In the genomic region with DNA sequence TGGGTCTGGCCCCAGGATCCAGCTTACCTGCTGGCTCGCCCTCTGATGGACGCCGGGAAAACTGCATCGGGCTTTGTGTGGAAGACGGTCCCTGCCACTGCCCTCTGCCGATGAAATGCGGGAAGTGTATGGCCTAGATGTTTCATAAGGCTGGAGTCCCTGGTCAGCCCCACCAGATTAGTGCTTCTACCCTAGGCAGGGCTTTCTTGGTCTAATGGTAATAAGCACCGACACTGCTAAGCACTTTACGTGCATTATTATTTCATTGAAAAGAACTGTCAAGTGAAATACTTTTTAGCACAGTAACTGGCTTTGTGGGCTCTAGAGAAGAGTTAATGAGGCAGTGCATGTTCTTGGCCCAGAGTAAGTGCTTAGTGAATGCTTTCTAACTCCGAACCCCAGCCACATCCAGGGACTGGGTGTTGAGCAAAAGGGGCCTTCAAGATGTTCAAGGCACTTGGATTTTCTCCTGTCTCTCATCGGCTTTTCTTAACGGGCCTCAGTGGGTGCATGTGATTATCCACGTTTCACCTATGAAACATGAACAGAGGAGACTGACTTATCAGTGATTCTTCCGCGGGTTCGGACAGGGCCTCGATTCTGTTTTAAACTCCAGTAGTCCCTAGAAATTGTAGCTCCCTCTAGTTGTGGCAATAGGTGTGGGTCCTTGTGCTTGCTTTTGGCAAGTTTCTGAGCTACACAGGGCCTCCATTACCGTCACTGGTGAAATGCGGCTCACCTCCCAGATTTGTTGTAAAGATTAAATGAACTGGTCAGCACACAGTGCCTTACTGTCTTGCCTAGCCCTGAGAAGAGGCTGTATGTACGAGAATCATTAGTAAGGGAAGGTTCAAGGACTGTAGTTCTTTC, we compare ENCODE assay signal across 8 cellular contexts. TPM values are rescaled to one million over a fixed set of nuclear protein-coding genes. Genes with fewer than 3 reads are reported as not detected.
A peak's percentile ranks its signal among the peaks of the same experiment; 100 is the strongest.
DNase-seq lines count a peak whose midpoint lies in the region; ATAC-seq and TF ChIP-seq lines count a peak whose summit lies in the region.

No MANE protein-coding gene starts in this region.

- no peak overlapping the region for H3K4me3 ChIP-seq in left ventricle myocardium inferior
- H3K4me3 ChIP-seq in aorta (ENCODE audit: low read length in 2 of 2) = no peak overlapping the region

- H3K36me3 ChIP-seq in left ventricle myocardium inferior = peaks cover 13% of the 10 kb centered on the region
- H3K36me3 ChIP-seq in aorta (ENCODE audit: control insufficient read depth in 1 of 2, insufficient read depth in 2 of 2, low read length in 1 of 2) = no peaks in the 10 kb centered on the region

- H3K9me3 ChIP-seq in left ventricle myocardium inferior (replicated peaks) (no peaks in the 10 kb centered on the region), aorta (ENCODE audit: control insufficient read depth, low read length) (no peaks in the 10 kb centered on the region)

- TF ChIP-seq CTCF in GM12801 (IDR thresholded peaks at IDR 0.05; ENCODE audit: extremely low read depth, insufficient read length) (peak; percentile 99), left ventricle myocardium inferior (IDR thresholded peaks at IDR 0.05; ENCODE audit: borderline replicate concordance) (peak; percentile 100)

- peaks cover 36% of the 10 kb centered on the region for H3K4me1 ChIP-seq in left ventricle myocardium inferior
- H3K4me1 ChIP-seq in aorta (ENCODE audit: control insufficient read depth in 1 of 2, insufficient read depth in 2 of 2, low read length in 2 of 2) = no peaks in the 10 kb centered on the region

- no peaks in the 10 kb centered on the region for H3K27me3 ChIP-seq in left ventricle myocardium inferior (ENCODE audit: low read depth)
- no peaks in the 10 kb centered on the region for H3K27me3 ChIP-seq in aorta (ENCODE audit: control insufficient read depth in 1 of 2, insufficient read depth in 2 of 2, low read length in 1 of 2)

- H3K27ac ChIP-seq in left ventricle myocardium inferior (replicated peaks) (peak overlapping the region; percentile 4), aorta (ENCODE audit: low read depth in 1 of 2, low read length in 2 of 2) (no peak overlapping the region)

- intact Hi-C loops in left ventricle myocardium inferior (cut with micrococcal nuclease) (no loop called here), aorta (cut with DNase I) (loop anchor here in 1 of 2 donors (1.0 to 2.0 kb wide), 2 partner anchors 24 to 60 kb away; partner anchors contain the start of gene TLCD1)

- DNase-seq in NCI-H187 treated with DMSO at 0.1 percent for 48 hours (lab: John Stamatoyannopoulos, UW) (peak; percentile 55), T-helper 2 cell (peak; percentile 72 to 85 (median 83)), amniotic epithelial cell (ENCODE audit: low read depth) (peak; percentile 87), left ventricle myocardium inferior (peak; percentile 92), putamen (ENCODE audit: low spot score) (peak; percentile 90), aorta (peak; percentile 95 to 97)

- 33 to 34% methylated on average over 20 of the region's 20 CpGs for WGBS in aorta, 2 donors

- peak; percentile 65 for ATAC-seq in HG02763 (IDR thresholded peaks at IDR 0.05; ENCODE audit: unreplicated experiment)
- peak; percentile 91 for ATAC-seq in aorta (ENCODE audit: low FRiP score)

RNA-seq across cellular contexts. Expression of gene TRAF4, which starts 6.6 kb away (rescaled TPM):
- 3.5 TPM for total RNA-seq in left ventricle myocardium inferior
- 10 to 100 TPM; 18.8 to 24.6 TPM for total RNA-seq in aorta
- 10 to 100 TPM; 10.7 to 19.3 TPM for polyA plus RNA-seq in aorta

RNA-seq across cellular contexts. Expression of gene NEK8, which starts 21.8 kb away (rescaled TPM):
- total RNA-seq in left ventricle myocardium inferior = 1.4 TPM
- total RNA-seq in aorta = 1 to 10 TPM; 1.6 to 4.5 TPM
- polyA plus RNA-seq in aorta = 1 to 10 TPM; 2.0 to 5.3 TPM

RNA-seq across cellular contexts. Expression of gene TLCD1, which starts 24.4 kb away (rescaled TPM):
- total RNA-seq in left ventricle myocardium inferior = 3.1 TPM
- 1 to 10 TPM in 1 of 2 donors, under 1 TPM in 1; 0.90 to 2.5 TPM for total RNA-seq in aorta
- polyA plus RNA-seq in aorta = 1 to 10 TPM in 1 of 2 donors, not detected in 1; 1.5 TPM

RNA-seq across cellular contexts. Expression of gene RPL23A, which starts 30.6 kb away (rescaled TPM):
- total RNA-seq in left ventricle myocardium inferior = 840 TPM
- 1,000 to 10,000 TPM; 1,133 to 1,177 TPM for total RNA-seq in aorta
- 1,000 to 10,000 TPM; 1,641 to 1,888 TPM for polyA plus RNA-seq in aorta

RNA-seq across cellular contexts. Expression of gene RAB34, which starts 32.7 kb away (rescaled TPM):
- total RNA-seq in left ventricle myocardium inferior = 13.1 TPM
- total RNA-seq in aorta = 100 to 1,000 TPM; 107 to 115 TPM
- polyA plus RNA-seq in aorta = 100 to 1,000 TPM; 133 to 303 TPM
